ENCODE assay signal across 9 cellular contexts in the genomic region with DNA sequence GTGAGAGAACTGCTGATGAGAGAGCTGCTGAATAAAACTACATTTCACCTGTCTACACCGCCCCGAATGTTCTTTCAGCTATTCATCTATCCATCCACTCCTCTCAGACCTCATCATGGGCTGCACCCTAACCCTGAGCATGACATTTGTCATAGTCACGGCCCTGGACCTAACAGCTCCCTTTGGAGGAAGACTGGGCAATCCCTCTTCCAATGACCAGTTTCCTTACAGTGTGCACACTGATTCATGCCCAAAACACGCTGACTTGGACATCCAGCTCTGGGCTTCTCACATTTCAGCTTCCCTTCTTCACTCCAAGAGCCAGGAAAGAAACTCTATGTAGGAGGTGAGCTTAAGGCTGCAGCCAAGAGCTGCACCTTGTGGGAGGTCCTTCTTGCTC. TPM values are rescaled to one million over a fixed set of nuclear protein-coding genes. Genes with fewer than 3 reads are reported as not detected.
DNase-seq lines count a peak whose midpoint lies in the region; ATAC-seq and TF ChIP-seq lines count a peak whose summit lies in the region.
"Had no signal": no experiment of that assay in that cellular context is flagged by ENCODE, and none has a peak within 500 bp of the region (broad histone marks: within the 10 kb centered on the region; RNA-seq: fewer than 3 reads in every experiment).

No MANE protein-coding gene starts in this region.

- no peak overlapping the region for H3K4me3 Mint-ChIP-seq in activated CD4-positive, alpha-beta memory T cell treated with anti-CD3 and anti-CD28 coated beads for 36 hours

- POLR2A ChIA-PET in activated CD4-positive, alpha-beta memory T cell treated with anti-CD3 and anti-CD28 coated beads for 36 hours (lab: Charles Lee) = interaction anchor here (0.7 to 7.2 kb wide), 3 partner anchors 12 to 42 kb away, joined by 3 to 126 read pairs (median 21); no protein-coding TSS in a partner anchor

- H3K27me3 Mint-ChIP-seq in activated CD4-positive, alpha-beta memory T cell treated with anti-CD3 and anti-CD28 coated beads for 36 hours = peaks cover 11% of the 10 kb centered on the region

- DNase-seq in GOT3 (lab: John Stamatoyannopoulos, UW) (peak; percentile 9), SW 1271 (lab: John Stamatoyannopoulos, UW) (peak; percentile 75 to 86), fibroblast of pulmonary artery (ENCODE audit: low read depth) (peak; percentile 91), smooth muscle cell of the brain vasculature (ENCODE audit: low read depth, low spot score) (peak; percentile 58)
- DNase-seq in activated CD4-positive, alpha-beta memory T cell treated with anti-CD3 and anti-CD28 coated beads for 36 hours = no peak
- DNase-seq: activated T-cell treated with anti-CD3 and anti-CD28 coated beads, Interleukin-2, amount 50 U/mL, for 1 hour; transverse colon had no signal

- ATAC-seq in HG03025 (IDR thresholded peaks at IDR 0.05; ENCODE audit: low FRiP score, unreplicated experiment) = no peak
- no peak for ATAC-seq in HG03045 (IDR thresholded peaks at IDR 0.05; ENCODE audit: unreplicated experiment)

- no peak overlapping the region for H3K27ac Mint-ChIP-seq in activated CD4-positive, alpha-beta memory T cell treated with anti-CD3 and anti-CD28 coated beads for 36 hours

- no peak overlapping the region for H3K4me3 ChIP-seq in fibroblast of pulmonary artery (replicated peaks; ENCODE audit: low read depth, low read length)
- H3K4me3 ChIP-seq: transverse colon had no signal

- peaks cover 12% of the 10 kb centered on the region for H3K36me3 Mint-ChIP-seq in activated CD4-positive, alpha-beta memory T cell treated with anti-CD3 and anti-CD28 coated beads for 36 hours

- TF ChIP-seq CTCF in fibroblast of pulmonary artery (IDR thresholded peaks at IDR 0.05; ENCODE audit: low read length, missing control alignments) = no peak

- H3K9me3 Mint-ChIP-seq in activated CD4-positive, alpha-beta memory T cell treated with anti-CD3 and anti-CD28 coated beads for 36 hours = peaks cover 4% of the 10 kb centered on the region

- CTCF ChIA-PET in activated CD4-positive, alpha-beta memory T cell treated with anti-CD3 and anti-CD28 coated beads for 36 hours (lab: Charles Lee) = interaction anchor here (1.3 kb wide), 1 partner anchor 23 kb away, joined by 12 read pairs; no protein-coding TSS in a partner anchor

- intact Hi-C loops in activated CD4-positive, alpha-beta memory T cell treated with anti-CD3 and anti-CD28 coated beads for 36 hours (cut with micrococcal nuclease) = no loop called here

- peaks cover 27% of the 10 kb centered on the region for H3K4me1 Mint-ChIP-seq in activated CD4-positive, alpha-beta memory T cell treated with anti-CD3 and anti-CD28 coated beads for 36 hours (ENCODE audit: low read depth)

RNA-seq across cellular contexts. Expression of a gene that starts 41.8 kb away (rescaled TPM):
- 1 to 10 TPM; 2.3 TPM for total RNA-seq in activated CD4-positive, alpha-beta memory T cell treated with anti-CD3 and anti-CD28 coated beads for 36 hours
